In the genomic region with DNA sequence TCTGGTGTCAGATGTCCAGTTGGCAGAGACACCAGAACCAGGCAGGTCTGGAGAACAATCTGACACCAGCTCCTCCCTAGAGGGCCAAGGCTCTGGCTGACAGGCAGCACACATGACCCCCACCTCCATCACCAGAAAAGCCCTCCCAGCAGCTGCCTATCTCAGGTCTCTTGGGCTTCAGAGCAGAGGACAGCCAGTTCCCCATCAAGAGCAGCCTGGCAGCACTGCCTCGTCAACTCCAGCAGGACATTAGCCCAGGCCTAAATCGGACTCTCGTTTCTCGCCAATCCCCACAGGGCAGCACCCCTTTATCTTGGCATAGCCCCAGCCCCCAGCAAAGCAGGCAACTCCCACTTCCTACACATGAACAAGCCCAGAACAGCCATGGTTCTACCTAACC, we compare ENCODE assay signal across 14 cellular contexts. TPM values are rescaled to one million over a fixed set of nuclear protein-coding genes. Genes with fewer than 3 reads are reported as not detected.
DNase-seq lines count a peak whose midpoint lies in the region; ATAC-seq, FAIRE-seq and TF ChIP-seq lines count a peak whose summit lies in the region.
"Had no signal": no experiment of that assay in that cellular context is flagged by ENCODE, and none has a peak within 500 bp of the region (broad histone marks: within the 10 kb centered on the region; RNA-seq: fewer than 3 reads in every experiment).

No MANE protein-coding gene starts in this region.

- H3K4me3 ChIP-seq in RWPE2 (ENCODE audit: severe bottlenecking) (no peak overlapping the region), muscle layer of duodenum (ENCODE audit: low read depth in 1 of 2, low read length in 2 of 2) (no peak overlapping the region), tibial artery (no peak overlapping the region)

- H3K9me3 ChIP-seq in RWPE2 (ENCODE audit: severe bottlenecking) = no peaks in the 10 kb centered on the region
- H3K9me3 ChIP-seq in muscle layer of duodenum (ENCODE audit: control insufficient read depth in 1 of 2, low read length in 2 of 2) = no peaks in the 10 kb centered on the region
- H3K9me3 ChIP-seq in tibial artery = no peaks in the 10 kb centered on the region

- FAIRE-seq in D721Med (lab: Jason Lieb, UNC) = no peak

- H3K36me3 ChIP-seq in RWPE2 (ENCODE audit: low read depth) (peaks cover 36% of the 10 kb centered on the region), muscle layer of duodenum (ENCODE audit: control insufficient read depth in 1 of 2, insufficient read depth in 2 of 2, low read length in 2 of 2) (no peaks in the 10 kb centered on the region), tibial artery (peaks cover 0 to 1% (median 0%) of the 10 kb centered on the region in 3 donors)

- H3K27me3 ChIP-seq in RWPE2 (ENCODE audit: insufficient read depth, poor library complexity, severe bottlenecking) (no peaks in the 10 kb centered on the region), foreskin keratinocyte (no peaks in the 10 kb centered on the region), muscle layer of duodenum (ENCODE audit: low read depth, low read length) (no peaks in the 10 kb centered on the region), tibial artery (peaks cover 0 to 44% of the 10 kb centered on the region in 2 donors)

- TF ChIP-seq CTCF in RWPE2 (IDR thresholded peaks at IDR 0.05; ENCODE audit: poor library complexity, severe bottlenecking) (no peak), foreskin keratinocyte (conservative IDR thresholded peaks at IDR 0.05) (no peak), tibial artery (IDR thresholded peaks at IDR 0.05) (no peak), D721Med (IDR thresholded peaks at IDR 0.05; ENCODE audit: insufficient read depth, missing control alignments) (no peak)

- ATAC-seq in RWPE2 (ENCODE audit: low read depth) (no peak), foreskin keratinocyte (no peak)
- ATAC-seq: activated T-cell treated with anti-CD3 and anti-CD28 coated beads, Interleukin-2, amount 50 U/mL, for 4 hours; naive thymus-derived CD8-positive, alpha-beta T cell had no signal

- DNase-seq in RWPE2 (ENCODE audit: low spot score) (no peak), foreskin keratinocyte (no peak), tibial artery (peak; percentile 49 to 76), D721Med (ENCODE audit: insufficient read length, low spot score) (no peak), DMS153 treated with DMSO at 0.1 percent for 48 hours (lab: John Stamatoyannopoulos, UW; ENCODE audit: unreplicated experiment) (no peak), HCEC 1CT (no peak)
- DNase-seq in stimulated activated CD8-positive, alpha-beta memory T cell treated with anti-CD3 and anti-CD28 coated beads, Interleukin-4, amount 100 ng/mL, for 48 hours = no peak
- DNase-seq: activated T-cell treated with anti-CD3 and anti-CD28 coated beads, Interleukin-2, amount 50 U/mL, for 4 hours; CD4-positive, alpha-beta T cell; naive thymus-derived CD8-positive, alpha-beta T cell; NCI-H526; SIG-M5 had no signal

- intact Hi-C loops in tibial artery (cut with DNase I; ENCODE audit: low total_unique reads) = no loop called here

- peak overlapping the region; percentile 94 for H3K27ac ChIP-seq in RWPE2 (ENCODE audit: poor library complexity, severe bottlenecking)
- peak overlapping the region; percentile 10 for H3K27ac ChIP-seq in foreskin keratinocyte
- H3K27ac ChIP-seq in muscle layer of duodenum (ENCODE audit: low read length) = peak overlapping the region; percentile 45
- peak overlapping the region in 1 of 2 donors; percentile 21 for H3K27ac ChIP-seq in tibial artery

- H3K4me1 ChIP-seq in RWPE2 (ENCODE audit: insufficient read depth, poor library complexity, severe bottlenecking) = peaks cover 34% of the 10 kb centered on the region
- H3K4me1 ChIP-seq in foreskin keratinocyte = peaks cover 31% of the 10 kb centered on the region
- peaks cover 3 to 53% of the 10 kb centered on the region in 2 donors for H3K4me1 ChIP-seq in muscle layer of duodenum (ENCODE audit: control insufficient read depth in 1 of 2, insufficient read depth in 2 of 2, low read length in 2 of 2)
- peaks cover 0 to 60% (median 36%) of the 10 kb centered on the region in 4 donors for H3K4me1 ChIP-seq in tibial artery

RNA-seq across cellular contexts. Expression of gene JUP, which starts 4.4 kb away (rescaled TPM):
- total RNA-seq in foreskin keratinocyte = 367 and 442 TPM in 2 replicates
- 299 and 341 TPM in 2 replicates for polyA plus RNA-seq in foreskin keratinocyte

RNA-seq across cellular contexts. Expression of gene P3H4, which starts 29.6 kb away (rescaled TPM):
- 8.8 and 13.7 TPM in 2 replicates for total RNA-seq in foreskin keratinocyte
- 9.1 and 11.8 TPM in 2 replicates for polyA plus RNA-seq in foreskin keratinocyte

RNA-seq across cellular contexts. Expression of gene FKBP10, which starts 30.7 kb away (rescaled TPM):
- 8.0 and 10.5 TPM in 2 replicates for total RNA-seq in foreskin keratinocyte
- polyA plus RNA-seq in foreskin keratinocyte = 8.8 and 10.9 TPM in 2 replicates
- total RNA-seq: CD4-positive, alpha-beta T cell; naive thymus-derived CD8-positive, alpha-beta T cell had no signal
- polyA plus RNA-seq: naive thymus-derived CD8-positive, alpha-beta T cell had no signal

RNA-seq across cellular contexts. Expression of gene HAP1, which starts 47.7 kb away (rescaled TPM):
- 0.56 and 0.82 TPM in 2 replicates for total RNA-seq in foreskin keratinocyte
- polyA plus RNA-seq in foreskin keratinocyte = 0.45 and 0.77 TPM in 2 replicates
- total RNA-seq: HT-29 had no signal
- polyA plus RNA-seq: naive thymus-derived CD8-positive, alpha-beta T cell had no signal

RNA-seq across cellular contexts. Expression of gene NT5C3B, which starts 53.9 kb away (rescaled TPM):
- total RNA-seq in foreskin keratinocyte = 61.8 and 93.7 TPM in 2 replicates
- 79.5 and 104 TPM in 2 replicates for polyA plus RNA-seq in foreskin keratinocyte

Comparison
In these comparisons a context has a peak if more than half of its experiments do, and no peak if none do; other contexts are left out.
1. DNase-seq: peak in tibial artery (2 of 2); none in RWPE2 (single experiment), foreskin keratinocyte (0 of 2), stimulated activated CD8-positive, alpha-beta memory T cell treated with anti-CD3 and anti-CD28 coated beads, Interleukin-4, amount 100 ng/mL, for 48 hours (single experiment), D721Med (single experiment), DMS153 treated with DMSO at 0.1 percent for 48 hours (single experiment) and HCEC 1CT (single experiment).